12 cellular contexts compared by ENCODE assay signal in the genomic region with DNA sequence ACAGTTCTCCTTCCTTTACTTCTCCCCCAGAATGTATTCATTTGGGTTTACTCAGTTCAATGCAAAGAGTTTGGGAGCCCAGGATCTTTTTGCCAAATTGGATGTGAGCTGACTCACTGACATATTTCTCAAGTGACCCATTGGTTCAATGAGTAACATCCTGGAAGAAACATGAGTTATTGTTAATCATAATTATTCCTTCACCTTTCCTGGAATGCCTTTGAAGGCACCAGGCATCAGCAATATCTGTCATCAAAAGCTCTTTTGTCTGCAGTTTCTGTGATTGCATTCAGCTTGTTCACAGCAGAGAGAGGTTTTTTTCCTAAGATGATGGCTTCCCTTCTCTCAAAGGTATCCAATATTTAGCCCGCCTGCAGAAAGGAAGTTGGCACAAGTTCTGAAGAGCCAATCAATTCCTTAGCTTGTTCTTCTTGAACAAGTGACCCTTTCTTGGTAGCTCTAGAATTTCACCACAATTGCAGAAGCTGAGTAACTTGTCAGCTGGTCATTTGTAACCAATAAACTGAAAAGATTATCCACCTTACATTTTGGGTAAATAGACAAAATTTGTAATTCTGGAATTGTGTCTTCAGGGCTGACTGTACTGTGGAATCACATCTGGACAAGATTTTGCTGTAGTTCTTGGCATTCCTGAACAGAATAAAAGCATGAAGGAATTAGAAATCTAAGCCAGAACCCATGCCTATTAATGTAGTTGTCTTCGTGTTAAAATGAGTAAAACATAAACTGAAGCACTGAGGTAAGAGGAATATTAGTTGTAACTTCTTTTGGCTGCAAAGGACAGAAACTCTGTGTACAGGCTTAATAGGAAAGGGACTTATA.
DNase-seq lines count a peak whose midpoint lies in the region; ATAC-seq and TF ChIP-seq lines count a peak whose summit lies in the region.
"Had no signal": no experiment of that assay in that cellular context is flagged by ENCODE, and none has a peak within 500 bp of the region (broad histone marks: within the 10 kb centered on the region; RNA-seq: fewer than 3 reads in every experiment).

No MANE protein-coding gene starts in this region.

- peak overlapping the region; percentile 98 for H3K27ac ChIP-seq in HCT116 (ENCODE audit: low read depth, low read length)
- H3K27ac ChIP-seq in gastroesophageal sphincter: peak overlapping the region in 3 of 4 donors; percentile 21 to 55 (median 49)
- H3K27ac ChIP-seq in stomach: peak overlapping the region in 3 of 5 donors; percentile 1 to 38 (median 14)
- H3K27ac ChIP-seq: ascending aorta had no signal

- ATAC-seq in HCT116 (peak; percentile 80), gastroesophageal sphincter (peak; percentile 45), HG02610 (IDR thresholded peaks at IDR 0.05; ENCODE audit: unreplicated experiment) (no peak)
- ATAC-seq: activated CD8-positive, alpha-beta T cell treated with anti-CD3 and anti-CD28 coated beads, Interleukin-2, amount 10 ng/mL, durations not matched to agents 7 days and 5 days had no signal

- no peaks in the 10 kb centered on the region for H3K27me3 ChIP-seq in HCT116 (ENCODE audit: insufficient read depth, low read length)
- no peaks in the 10 kb centered on the region for H3K27me3 ChIP-seq in adipocyte (replicated peaks; ENCODE audit: control insufficient read depth, insufficient read depth, low read length)
- no peaks in the 10 kb centered on the region for H3K27me3 ChIP-seq in gastroesophageal sphincter
- no peaks in the 10 kb centered on the region for H3K27me3 ChIP-seq in stomach
- H3K27me3 ChIP-seq: ascending aorta had no signal

- no peaks in the 10 kb centered on the region for H4K20me1 ChIP-seq in HCT116 (ENCODE audit: insufficient read depth)

- DNase-seq in HCT116 (ENCODE audit: low read depth, low spot score): peak; percentile 99
- DNase-seq in adipocyte (ENCODE audit: low read depth): peak; percentile 84
- DNase-seq in stomach: no peak
- no peak for DNase-seq in NCI-H82 (lab: John Stamatoyannopoulos, UW)
- no peak for DNase-seq in NK-92 (lab: John Stamatoyannopoulos, UW; ENCODE audit: unreplicated experiment)
- DNase-seq in stimulated activated CD4-positive, alpha-beta T cell treated with anti-CD3 and anti-CD28 coated beads, Interleukin-15, amount 100 ng/mL, for 24 hours: no peak
- DNase-seq: activated CD8-positive, alpha-beta T cell treated with anti-CD3 and anti-CD28 coated beads, Interleukin-2, amount 10 ng/mL, durations not matched to agents 7 days and 5 days; NCI-H1048; SIG-M5 had no signal

- TF ChIP-seq POLR2A in HCT116 (IDR thresholded peaks at IDR 0.05; ENCODE audit: borderline replicate concordance, extremely low read depth, insufficient read depth, insufficient read length) (no peak), gastroesophageal sphincter (IDR thresholded peaks at IDR 0.05) (no peak), stomach (IDR thresholded peaks at IDR 0.05) (no peak)

- CTCF ChIA-PET in HCT116 (lab: Charles Lee): interaction anchor here (1.0 to 2.7 kb wide), 2 partner anchors 121 to 197 kb away, joined by 3 to 12 read pairs; no protein-coding TSS in a partner anchor

- H3K4me1 ChIP-seq in HCT116 (ENCODE audit: control insufficient read depth in 1 of 2, insufficient read depth in 2 of 2, low read length in 2 of 2) (peaks cover 44 to 54% of the 10 kb centered on the region in 2 experiments), adipocyte (ENCODE audit: control insufficient read depth, insufficient read depth, low read length) (peaks cover 44% of the 10 kb centered on the region), gastroesophageal sphincter (peaks cover 0 to 32% (median 16%) of the 10 kb centered on the region in 3 donors), stomach (peaks cover 0 to 14% (median 7%) of the 10 kb centered on the region in 4 donors)
- H3K4me1 ChIP-seq: ascending aorta had no signal

- RAD21 ChIA-PET in HCT116 (lab: Charles Lee; ENCODE audit: low non-redundant PET in 1 of 2, low total read pairs in 2 of 2, uncharacterized antibody in 2 of 2, unreplicated experiment in 2 of 2): interaction anchor here (0.7 to 1.8 kb wide), 5 partner anchors 16 to 127 kb away, joined by 3 to 9 read pairs (median 3); a partner anchor contains a TSS

- peak overlapping the region in 1 of 2 experiments; percentile 28; a peak in 2 of 4 replicates for H3K4me3 ChIP-seq in HCT116 (replicated peaks in 1 of 2; ENCODE audit: low read depth in 1 of 2, low read length in 2 of 2)
- H3K4me3 ChIP-seq in adipocyte (ENCODE audit: low read length): peak overlapping the region; percentile 46
- H3K4me3 ChIP-seq in gastroesophageal sphincter: no peak overlapping the region
- no peak overlapping the region for H3K4me3 ChIP-seq in stomach
- H3K4me3 ChIP-seq: ascending aorta had no signal

- no peaks in the 10 kb centered on the region for H3K9me2 ChIP-seq in HCT116 (ENCODE audit: insufficient read depth)

- H3K79me2 ChIP-seq in HCT116 (ENCODE audit: insufficient read depth, low read length): no peaks in the 10 kb centered on the region

- POLR2A ChIA-PET in HCT116 (lab: Charles Lee): interaction anchor here (0.5 to 2.6 kb wide), 22 partner anchors 9 to 814 kb away, joined by 3 to 22 read pairs (median 4); a partner anchor contains a TSS

- intact Hi-C loops in HCT116 (cut with micrococcal nuclease): loop anchor here (2.0 kb wide), 3 partner anchors 121 to 197 kb away; a partner anchor contains a TSS
- intact Hi-C loops in stomach (cut with DNase I; ENCODE audit: low total_unique reads): no loop called here

- TF ChIP-seq CTCF in HCT116 (IDR thresholded peaks at IDR 0.05 in 2 of 3, conservative IDR thresholded peaks at IDR 0.05 in 1 of 3; ENCODE audit: borderline replicate concordance in 1 of 3, insufficient read depth in 1 of 3, low read depth in 2 of 3, low read length in 2 of 3) (no peak), gastroesophageal sphincter (IDR thresholded peaks at IDR 0.05) (no peak), stomach (IDR thresholded peaks at IDR 0.05) (no peak)

- peak; percentile 54 for TF ChIP-seq RAD21 in HCT116 (IDR thresholded peaks at IDR 0.05; ENCODE audit: low read depth)

- H3K36me3 ChIP-seq in HCT116 (ENCODE audit: control insufficient read depth in 1 of 2, insufficient read depth in 2 of 2, low read length in 2 of 2): peaks cover 0 to 31% of the 10 kb centered on the region in 2 experiments; a peak in 1 of 4 replicates
- no peaks in the 10 kb centered on the region for H3K36me3 ChIP-seq in adipocyte (ENCODE audit: control insufficient read depth, insufficient read depth, low read length, severe bottlenecking)
- no peaks in the 10 kb centered on the region for H3K36me3 ChIP-seq in gastroesophageal sphincter
- H3K36me3 ChIP-seq in stomach: no peaks in the 10 kb centered on the region
- H3K36me3 ChIP-seq: ascending aorta had no signal

- no peak for TF ChIP-seq EP300 in gastroesophageal sphincter (IDR thresholded peaks at IDR 0.05)
- no peak for TF ChIP-seq EP300 in stomach (IDR thresholded peaks at IDR 0.05)

- H2AFZ ChIP-seq in HCT116 (ENCODE audit: low read depth, low read length, poor library complexity, severe bottlenecking): no peak overlapping the region

- H3K4me2 ChIP-seq in HCT116 (ENCODE audit: low read length): peak overlapping the region; percentile 69

- BruUV-seq in HCT116 (replicated peaks; lab: Mats Ljungman, UMichigan): TSS peak; percentile 90

- H3K9ac ChIP-seq in HCT116 (ENCODE audit: low read length): peak overlapping the region; percentile 65
- H3K9ac ChIP-seq in adipocyte (ENCODE audit: low read length): peak overlapping the region; percentile 62

- H3K9me3 ChIP-seq in HCT116 (ENCODE audit: control insufficient read depth in 1 of 2, insufficient read depth in 1 of 2, low read depth in 1 of 2, low read length in 2 of 2) (no peaks in the 10 kb centered on the region), adipocyte (ENCODE audit: control insufficient read depth, low read length) (no peaks in the 10 kb centered on the region), gastroesophageal sphincter (no peaks in the 10 kb centered on the region), stomach (no peaks in the 10 kb centered on the region)
- H3K9me3 ChIP-seq: ascending aorta had no signal

- 8 to 27% methylated on average over 1 to 2 of the region's 2 CpGs for WGBS in gastroesophageal sphincter (ENCODE audit: low coverage in 1 of 2), 2 donors
- WGBS in stomach, 5 donors: 37 to 61% (median 49%) methylated on average over 2 of the region's 2 CpGs

TF ChIP-seq in HCT116, 20 proteins besides CTCF, POLR2A, EP300 and RAD21 (continues in another document):
- peak; percentile 63; the same call in 1 of the 2 replicates for TF ChIP-seq EGR1 (IDR thresholded peaks at IDR 0.05; ENCODE audit: low read depth)
- TF ChIP-seq YY1 (IDR thresholded peaks at IDR 0.05; ENCODE audit: extremely low read depth, insufficient replicate concordance, low read depth, low read length): peak; percentile 79
- TF ChIP-seq CEBPB (IDR thresholded peaks at IDR 0.05; ENCODE audit: low read depth): peak; percentile 97
- no peak; the same call in 1 of the 2 replicates for TF ChIP-seq ELF1 (IDR thresholded peaks at IDR 0.05; ENCODE audit: borderline replicate concordance, low read depth)
- TF ChIP-seq POLR2AphosphoS5 (IDR thresholded peaks at IDR 0.05; ENCODE audit: low read depth, low read length): peak; percentile 63; the same call in 1 of the 2 replicates
- peak; percentile 100 for TF ChIP-seq FOSL1 (IDR thresholded peaks at IDR 0.05; ENCODE audit: low read depth)
- peak; percentile 100 for TF ChIP-seq JUND (IDR thresholded peaks at IDR 0.05)
- TF ChIP-seq ZNF274 (IDR thresholded peaks at IDR 0.05; ENCODE audit: low read depth, low read length): no peak
- TF ChIP-seq SIN3A (IDR thresholded peaks at IDR 0.05; ENCODE audit: low read depth): peak; percentile 83
- TF ChIP-seq, protein P1, sequence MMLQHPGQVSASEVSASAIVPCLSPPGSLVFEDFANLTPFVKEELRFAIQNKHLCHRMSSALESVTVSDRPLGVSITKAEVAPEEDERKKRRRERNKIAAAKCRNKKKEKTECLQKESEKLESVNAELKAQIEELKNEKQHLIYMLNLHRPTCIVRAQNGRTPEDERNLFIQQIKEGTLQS (IDR thresholded peaks at IDR 0.05): peak; percentile 86; the same call in 1 of the 2 replicates
- TF ChIP-seq SRF (IDR thresholded peaks at IDR 0.05; ENCODE audit: low read depth): peak; percentile 92
- no peak for TF ChIP-seq EZH2phosphoT487 (IDR thresholded peaks at IDR 0.05; ENCODE audit: borderline replicate concordance)

Comparison
In these comparisons a context has a peak if more than half of its experiments do, and no peak if none do; other contexts are left out.
1. DNase-seq: peak in HCT116 (single experiment) and adipocyte (single experiment); none in stomach (single experiment), NCI-H82 (single experiment), NK-92 (single experiment) and stimulated activated CD4-positive, alpha-beta T cell treated with anti-CD3 and anti-CD28 coated beads, Interleukin-15, amount 100 ng/mL, for 24 hours (single experiment).
2. H3K27ac ChIP-seq: peak in every context shown above with its lines; median percentile 98 in HCT116; 49 in gastroesophageal sphincter; 14 in stomach.